1 cellular context compared by ENCODE assay signal in genomic region chr4:169314906-169315305, GRCh38.
TF ChIP-seq lines count a peak whose summit lies in the region.

No MANE protein-coding gene starts in this region.

TF ChIP-seq in HepG2, 621 proteins besides CTCF, POLR2A, EP300 and RAD21 (continued from another document and continues in another):
- TF ChIP-seq ZNF770 (CRISPR knock-in tag; IDR thresholded peaks at IDR 0.05), result 0 out of 2 replicates have a peak, but pooled peaks have one; percentile 13
- peak; percentile 48; the same call in 1 of the 2 replicates for TF ChIP-seq CEBPG (CRISPR knock-in tag; IDR thresholded peaks at IDR 0.05)
- 0 out of 4 replicates have a peak, but pooled peaks have one; percentile 28 to 55 for TF ChIP-seq HMGXB4 (CRISPR knock-in tag; IDR thresholded peaks at IDR 0.05; ENCODE audit: borderline replicate concordance in 1 of 2, low read depth in 1 of 2)
- TF ChIP-seq HMG20B (CRISPR knock-in tag; conservative IDR thresholded peaks at IDR 0.05), result 0 out of 2 replicates have a peak, but pooled peaks have one; percentile 66
- peak; percentile 34; the same call in 1 of the 2 replicates for TF ChIP-seq ZNF609 (CRISPR knock-in tag; IDR thresholded peaks at IDR 0.05; ENCODE audit: borderline replicate concordance)
- TF ChIP-seq ZSCAN9 (CRISPR knock-in tag; IDR thresholded peaks at IDR 0.05; ENCODE audit: borderline replicate concordance), result 0 out of 2 replicates have a peak, but pooled peaks have one; percentile 66
- peak; percentile 61; the same call in 1 of the 2 replicates for TF ChIP-seq ARNT2 (CRISPR knock-in tag; IDR thresholded peaks at IDR 0.05; ENCODE audit: low read depth)
- no peak for TF ChIP-seq SNAPC5 (CRISPR knock-in tag; IDR thresholded peaks at IDR 0.05; ENCODE audit: borderline replicate concordance)
- TF ChIP-seq DBP (CRISPR knock-in tag; IDR thresholded peaks at IDR 0.05; ENCODE audit: not compliant biosample characterization), result peak; percentile 37
- TF ChIP-seq NR2C2 (CRISPR knock-in tag; IDR thresholded peaks at IDR 0.05; ENCODE audit: borderline replicate concordance), result no peak
- TF ChIP-seq XBP1 (CRISPR knock-in tag; IDR thresholded peaks at IDR 0.05), result no peak
- no peak for TF ChIP-seq GABPA (IDR thresholded peaks at IDR 0.05; ENCODE audit: low read depth, low read length)
- TF ChIP-seq GABPA (CRISPR knock-in tag; IDR thresholded peaks at IDR 0.05; ENCODE audit: low read depth), result no peak
- TF ChIP-seq ZBED4 (CRISPR knock-in tag; IDR thresholded peaks at IDR 0.05; ENCODE audit: borderline replicate concordance), result 0 out of 2 replicates have a peak, but pooled peaks have one; percentile 48
- TF ChIP-seq ZNF331 (CRISPR knock-in tag; IDR thresholded peaks at IDR 0.05), result peak; percentile 74; the same call in 1 of the 2 replicates
- no peak for TF ChIP-seq ZMAT5 (CRISPR knock-in tag; IDR thresholded peaks at IDR 0.05; ENCODE audit: borderline replicate concordance, low read depth)
- TF ChIP-seq ISL2 (CRISPR knock-in tag; IDR thresholded peaks at IDR 0.05), result peak; percentile 66
- 0 out of 2 replicates have a peak, but pooled peaks have one; percentile 36 for TF ChIP-seq ZBTB26 (CRISPR knock-in tag; IDR thresholded peaks at IDR 0.05; ENCODE audit: borderline replicate concordance)
- 0 out of 2 replicates have a peak, but pooled peaks have one; percentile 29 for TF ChIP-seq FOXJ3 (CRISPR knock-in tag; IDR thresholded peaks at IDR 0.05; ENCODE audit: borderline replicate concordance)
- no peak for TF ChIP-seq FOXA1 (IDR thresholded peaks at IDR 0.05)
- no peak for TF ChIP-seq FOXA1 (CRISPR knock-in tag; IDR thresholded peaks at IDR 0.05)
- peak; percentile 50 for TF ChIP-seq XRCC5 (optimal IDR thresholded peaks at IDR 0.05; ENCODE audit: low read length)
- TF ChIP-seq MXD4 (CRISPR knock-in tag; IDR thresholded peaks at IDR 0.05), result peak; percentile 83
- TF ChIP-seq FOXK1 (CRISPR knock-in tag; IDR thresholded peaks at IDR 0.05; ENCODE audit: borderline replicate concordance, low read depth), result peak; percentile 44; the same call in 1 of the 2 replicates
- no peak for TF ChIP-seq ZBTB34 (CRISPR knock-in tag; IDR thresholded peaks at IDR 0.05)
- peak; percentile 46; the same call in 1 of the 2 replicates for TF ChIP-seq ZNF687 (CRISPR knock-in tag; IDR thresholded peaks at IDR 0.05)
- peak; percentile 68 for TF ChIP-seq IKZF5 (CRISPR knock-in tag; IDR thresholded peaks at IDR 0.05)
